In genomic region chr7:2190531-2190930, GRCh38 we compare ENCODE assay signal across 1 cellular context.
TF ChIP-seq lines count a peak whose summit lies in the region.

No MANE protein-coding gene starts in this region.

TF ChIP-seq in GM12878, 131 proteins besides CTCF, POLR2A, EP300 and RAD21:
- TF ChIP-seq ZBTB11 (CRISPR knock-in tag; IDR thresholded peaks at IDR 0.05) (no peak), NBN (IDR thresholded peaks at IDR 0.05) (no peak), STAT1 (conservative IDR thresholded peaks at IDR 0.05) (no peak), TBL1XR1 (IDR thresholded peaks at IDR 0.05; ENCODE audit: low read depth, low read length) (no peak), HSF1 (IDR thresholded peaks at IDR 0.05; ENCODE audit: low read depth, low read length) (no peak), STAT3 (IDR thresholded peaks at IDR 0.05; ENCODE audit: low read depth, low read length) (no peak), SP1 (IDR thresholded peaks at IDR 0.05; ENCODE audit: low read depth, low read length) (no peak), EGR1 (IDR thresholded peaks at IDR 0.05; ENCODE audit: borderline replicate concordance in 1 of 2, low read depth in 2 of 2, low read length in 2 of 2) (no peak), BCL3 (IDR thresholded peaks at IDR 0.05; ENCODE audit: borderline replicate concordance, insufficient read depth, low read depth, low read length, poor library complexity, severe bottlenecking) (no peak), SMC3 (IDR thresholded peaks at IDR 0.05; ENCODE audit: borderline replicate concordance, low read length) (no peak), IKZF2 (IDR thresholded peaks at IDR 0.05) (no peak), REST (IDR thresholded peaks at IDR 0.05; ENCODE audit: low read depth, low read length) (no peak), YY1 (IDR thresholded peaks at IDR 0.05; ENCODE audit: low read depth, low read length) (no peak), ASH2L (IDR thresholded peaks at IDR 0.05; ENCODE audit: borderline replicate concordance, low read depth) (no peak), BMI1 (IDR thresholded peaks at IDR 0.05; ENCODE audit: borderline replicate concordance) (no peak), SUZ12 (IDR thresholded peaks at IDR 0.05; ENCODE audit: unreplicated experiment) (no peak), KLF5 (IDR thresholded peaks at IDR 0.05; ENCODE audit: partially characterized antibody) (no peak), BHLHE40 (IDR thresholded peaks at IDR 0.05; ENCODE audit: borderline replicate concordance in 1 of 2, low read depth in 2 of 2, low read length in 1 of 2) (no peak), FOS (IDR thresholded peaks at IDR 0.05; ENCODE audit: borderline replicate concordance, extremely low read depth, insufficient read length) (no peak)
TF ChIP-seq in GM12878: peak in this region for 0.
